ENCODE assay signal across 8 cellular contexts in the genomic region with DNA sequence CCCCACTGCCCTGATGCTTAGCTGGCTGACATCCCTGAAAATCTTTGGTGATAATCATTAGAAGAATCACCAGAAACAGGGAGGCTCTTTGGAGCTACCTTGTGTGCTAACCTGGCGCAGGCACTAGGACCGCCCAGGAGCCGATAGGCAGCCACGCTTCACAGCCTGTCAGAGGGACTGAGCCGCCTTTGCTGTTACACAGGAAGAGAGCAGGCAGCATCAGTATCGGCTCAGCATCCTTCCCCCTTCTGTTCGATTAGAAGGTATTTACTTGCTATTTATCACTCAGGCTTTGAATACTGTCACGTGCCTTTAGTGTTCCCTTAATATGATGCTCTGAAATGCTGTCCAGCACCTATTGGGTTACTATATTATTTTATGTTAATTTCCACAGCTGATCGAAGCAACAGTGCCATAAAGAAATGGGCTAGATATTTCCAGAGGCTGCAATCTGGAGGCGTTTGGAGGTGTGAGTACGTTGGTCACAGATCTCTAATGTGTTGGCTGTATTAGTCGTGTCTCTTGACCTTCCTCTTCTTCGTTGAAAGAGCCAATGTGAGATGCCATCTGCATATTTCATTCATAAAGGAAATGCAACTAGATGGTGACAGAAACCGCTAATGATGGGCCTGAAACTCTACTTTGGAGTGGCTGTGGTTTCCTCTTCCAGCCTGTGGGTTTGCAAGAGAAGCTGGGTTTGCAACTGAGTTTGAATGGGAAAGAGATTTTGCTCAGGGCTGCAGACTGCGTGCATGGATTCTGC.
DNase-seq lines count a peak whose midpoint lies in the region; ATAC-seq, FAIRE-seq and TF ChIP-seq lines count a peak whose summit lies in the region.

No MANE protein-coding gene starts in this region.

- H3K4me3 ChIP-seq in mammary epithelial cell (replicated peaks in 1 of 3; ENCODE audit: insufficient read depth in 1 of 3, low read depth in 2 of 3, low read length in 3 of 3) (no peak overlapping the region), RWPE2 (ENCODE audit: severe bottlenecking) (no peak overlapping the region), astrocyte (ENCODE audit: insufficient read depth, low read depth, low read length) (peak overlapping the region; percentile 40), uterus (no peak overlapping the region)

- POLR2A ChIA-PET in MCF 10A (lab: Yijun Ruan, JAX) = interaction anchor here (0.6 kb wide), 1 partner anchor 16 kb away, joined by 3 read pairs; no protein-coding TSS in a partner anchor

- TF ChIP-seq CTCF in mammary epithelial cell (conservative IDR thresholded peaks at IDR 0.05 in 1 of 2, IDR thresholded peaks at IDR 0.05 in 1 of 2; ENCODE audit: extremely low read depth in 1 of 2, insufficient read depth in 1 of 2, low read depth in 1 of 2, low read length in 2 of 2) = no peak
- TF ChIP-seq CTCF in MCF 10A (IDR thresholded peaks at IDR 0.05; ENCODE audit: unreplicated experiment) = no peak
- TF ChIP-seq CTCF in RWPE2 (IDR thresholded peaks at IDR 0.05; ENCODE audit: poor library complexity, severe bottlenecking) = no peak
- TF ChIP-seq CTCF in astrocyte (IDR thresholded peaks at IDR 0.05; ENCODE audit: insufficient read depth, low read depth, low read length) = no peak
- TF ChIP-seq CTCF in uterus (IDR thresholded peaks at IDR 0.05) = no peak

- peaks cover 4% of the 10 kb centered on the region for H3K4me1 ChIP-seq in mammary epithelial cell (ENCODE audit: insufficient read depth, low read length)
- peaks cover under 1% of the 10 kb centered on the region for H3K4me1 ChIP-seq in RWPE2 (ENCODE audit: insufficient read depth, poor library complexity, severe bottlenecking)
- peaks cover 5% of the 10 kb centered on the region for H3K4me1 ChIP-seq in astrocyte (ENCODE audit: insufficient read depth, low read length)
- no peaks in the 10 kb centered on the region for H3K4me1 ChIP-seq in uterus

- dilution Hi-C loops in mammary epithelial cell (cut with HindIII; ENCODE audit: low sequenced_read_pairs) = no loop called here

- H3K36me3 ChIP-seq in mammary epithelial cell (ENCODE audit: insufficient read depth, low read length) (no peaks in the 10 kb centered on the region), RWPE2 (ENCODE audit: low read depth) (no peaks in the 10 kb centered on the region), astrocyte (ENCODE audit: insufficient read depth, low read length) (no peaks in the 10 kb centered on the region), uterus (no peaks in the 10 kb centered on the region)

- WGBS in mammary epithelial cell (ENCODE audit: low coverage, missing lambda C conversion rate) = 54% methylated on average over 15 of the region's 15 CpGs

- peak overlapping the region; percentile 59 for H2AFZ ChIP-seq in mammary epithelial cell (ENCODE audit: low read depth, low read length)
- peak overlapping the region; percentile 76 for H2AFZ ChIP-seq in astrocyte (ENCODE audit: low read depth, low read length)

- H3K4me1 Mint-ChIP-seq in MCF 10A (ENCODE audit: insufficient read depth, unreplicated experiment) (peaks cover 4% of the 10 kb centered on the region), astrocyte (ENCODE audit: low read depth, unreplicated experiment) (peaks cover 7% of the 10 kb centered on the region), naive B cell (peaks cover 7 to 12% (median 12%) of the 10 kb centered on the region in 3 donors)

- DNase-seq in mammary epithelial cell (no peak), MCF 10A (ENCODE audit: unreplicated experiment) (no peak), RWPE2 (ENCODE audit: low spot score) (no peak), astrocyte (ENCODE audit: low read depth) (peak; percentile 35), naive B cell (peak; percentile 3), amniotic stem cell (lab: John Stamatoyannopoulos, UW) (no peak), uterus (no peak)

- H3K27me3 ChIP-seq in mammary epithelial cell (ENCODE audit: insufficient read depth, low read length) = no peaks in the 10 kb centered on the region
- H3K27me3 ChIP-seq in RWPE2 (ENCODE audit: insufficient read depth, poor library complexity, severe bottlenecking) = no peaks in the 10 kb centered on the region
- no peaks in the 10 kb centered on the region for H3K27me3 ChIP-seq in astrocyte (ENCODE audit: insufficient read depth, low read length)
- no peaks in the 10 kb centered on the region for H3K27me3 ChIP-seq in uterus

- CTCF ChIA-PET in mammary epithelial cell (lab: Charles Lee; ENCODE audit: low non-redundant PET) (no interaction called here), MCF 10A (lab: Yijun Ruan, JAX) (no interaction called here)

- H3K79me2 ChIP-seq in mammary epithelial cell (ENCODE audit: insufficient read depth, low read length) = no peaks in the 10 kb centered on the region
- H3K79me2 ChIP-seq in astrocyte (ENCODE audit: insufficient read depth, low read length) = no peaks in the 10 kb centered on the region

- H3K9me3 ChIP-seq in mammary epithelial cell (replicated peaks; ENCODE audit: insufficient read depth, low read length) = no peaks in the 10 kb centered on the region
- H3K9me3 ChIP-seq in RWPE2 (ENCODE audit: severe bottlenecking) = no peaks in the 10 kb centered on the region
- no peaks in the 10 kb centered on the region for H3K9me3 ChIP-seq in astrocyte (ENCODE audit: insufficient read depth, low read depth, low read length)
- H3K9me3 ChIP-seq in uterus = no peaks in the 10 kb centered on the region

- H3K27ac ChIP-seq in mammary epithelial cell (ENCODE audit: insufficient read depth, low read depth, low read length) (no peak overlapping the region), RWPE2 (ENCODE audit: poor library complexity, severe bottlenecking) (no peak overlapping the region), astrocyte (ENCODE audit: low read depth, low read length) (no peak overlapping the region), uterus (no peak overlapping the region)

- no peak for FAIRE-seq in astrocyte (lab: Jason Lieb, UNC)

- BruUV-seq in mammary epithelial cell (replicated peaks; lab: Mats Ljungman, UMichigan) (no TSS peak), MCF 10A (replicated peaks; lab: Mats Ljungman, UMichigan) (no TSS peak)

- intact Hi-C loops in mammary epithelial cell (cut with micrococcal nuclease) = loop anchor here (10.0 kb wide), 1 partner anchor 107 kb away; a partner anchor contains a TSS
- intact Hi-C loops in MCF 10A (cut with micrococcal nuclease) = loop anchor here (10.0 kb wide), 1 partner anchor 107 kb away; a partner anchor contains a TSS
- intact Hi-C loops in uterus (cut with DNase I; ENCODE audit: low total_unique reads) = no loop called here

- no peaks in the 10 kb centered on the region for H3K36me3 Mint-ChIP-seq in MCF 10A (ENCODE audit: insufficient read depth, unreplicated experiment)
- H3K36me3 Mint-ChIP-seq in astrocyte (ENCODE audit: low read depth, unreplicated experiment) = no peaks in the 10 kb centered on the region
- H3K36me3 Mint-ChIP-seq in naive B cell = no peaks in the 10 kb centered on the region

- no peak for TF ChIP-seq POLR2A in uterus (IDR thresholded peaks at IDR 0.05)

- H3K4me3 Mint-ChIP-seq in MCF 10A (ENCODE audit: unreplicated experiment) = no peak overlapping the region
- H3K4me3 Mint-ChIP-seq in astrocyte (ENCODE audit: unreplicated experiment) = no peak overlapping the region
- peak overlapping the region in 5 of 8 donors; percentile 14 to 37 (median 26) for H3K4me3 Mint-ChIP-seq in naive B cell

- H4K20me1 ChIP-seq in mammary epithelial cell (ENCODE audit: insufficient read depth, low read length) (no peaks in the 10 kb centered on the region), astrocyte (ENCODE audit: insufficient read depth, low read length) (no peaks in the 10 kb centered on the region)

- H3K4me2 ChIP-seq in mammary epithelial cell (ENCODE audit: insufficient read depth, low read depth, low read length) (no peak overlapping the region), astrocyte (ENCODE audit: low read length) (peak overlapping the region; percentile 75)

- H3K9me3 Mint-ChIP-seq in MCF 10A (ENCODE audit: unreplicated experiment) (no peaks in the 10 kb centered on the region), astrocyte (ENCODE audit: unreplicated experiment) (no peaks in the 10 kb centered on the region), naive B cell (no peaks in the 10 kb centered on the region)

- in situ Hi-C loops in mammary epithelial cell (cut with MboI; ENCODE audit: low sequenced_read_pairs in 2 of 2) = no loop called here

- ATAC-seq in HG03025 (IDR thresholded peaks at IDR 0.05; ENCODE audit: low FRiP score, unreplicated experiment) = peak; percentile 82
- ATAC-seq in RWPE2 (ENCODE audit: low read depth) = peak; percentile 60; the same call in 2 of the 3 replicates
- peak; percentile 57 to 82 for ATAC-seq in naive B cell (ENCODE audit: low read depth in 2 of 2)

- H3K27me3 Mint-ChIP-seq in MCF 10A (ENCODE audit: insufficient read depth, unreplicated experiment) = no peaks in the 10 kb centered on the region
- H3K27me3 Mint-ChIP-seq in astrocyte (ENCODE audit: low read depth, unreplicated experiment) = no peaks in the 10 kb centered on the region
- H3K27me3 Mint-ChIP-seq in naive B cell = peaks cover 0 to 11% (median 8%) of the 10 kb centered on the region in 3 donors

- no peak overlapping the region for H3K9ac ChIP-seq in mammary epithelial cell (ENCODE audit: insufficient read depth, low read length)
- H3K9ac ChIP-seq in astrocyte (ENCODE audit: low read length) = peak overlapping the region; percentile 18

- no peak overlapping the region for H3K27ac Mint-ChIP-seq in MCF 10A (ENCODE audit: low read depth, unreplicated experiment)
- no peak overlapping the region for H3K27ac Mint-ChIP-seq in astrocyte (ENCODE audit: unreplicated experiment)
- no peak overlapping the region for H3K27ac Mint-ChIP-seq in naive B cell

Comparison
In these comparisons a context has a peak if more than half of its experiments do, and no peak if none do; other contexts are left out.
1. DNase-seq: peak in astrocyte (single experiment) and naive B cell (single experiment); none in mammary epithelial cell (single experiment), MCF 10A (single experiment), RWPE2 (single experiment), amniotic stem cell (single experiment) and uterus (0 of 2).
2. H3K4me3 Mint-ChIP-seq: peak in naive B cell (5 of 8); none in MCF 10A (single experiment) and astrocyte (single experiment).
3. Peak in every context shown above with its lines, with median percentiles within 50 percentile points of each other: ATAC-seq.